In the genomic region with DNA sequence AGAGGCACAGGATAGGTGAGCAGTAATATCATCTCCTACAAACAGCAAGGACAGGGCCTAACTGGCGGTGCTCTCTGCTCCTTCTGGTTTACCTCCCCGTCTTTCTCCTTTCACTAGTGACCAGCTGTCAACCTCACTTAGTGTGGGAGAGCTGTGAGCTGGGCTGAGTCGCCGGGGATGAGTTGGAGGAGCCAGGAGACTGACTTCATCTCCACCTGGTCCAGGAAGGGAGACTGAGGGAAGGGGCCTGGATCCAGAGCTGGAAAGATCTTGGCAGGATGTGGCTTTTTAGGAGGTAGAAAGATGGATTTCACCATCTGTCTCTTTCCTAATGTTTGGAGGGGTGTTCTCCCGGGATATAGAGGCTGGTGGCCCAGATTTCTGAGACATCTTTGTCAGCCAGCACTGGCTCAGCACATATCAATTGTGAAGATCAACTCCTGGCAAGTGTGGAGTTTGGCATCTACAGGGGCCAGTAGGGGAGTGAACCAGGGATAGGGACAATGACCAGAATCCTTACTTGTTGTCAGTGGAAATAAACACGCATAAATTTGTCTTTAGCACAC, we compare ENCODE assay signal across 22 cellular contexts. TPM values are rescaled to one million over a fixed set of nuclear protein-coding genes. Genes with fewer than 3 reads are reported as not detected.
DNase-seq lines count a peak whose midpoint lies in the region; ATAC-seq, FAIRE-seq and TF ChIP-seq lines count a peak whose summit lies in the region.
"Had no signal": no experiment of that assay in that cellular context is flagged by ENCODE, and none has a peak within 500 bp of the region (broad histone marks: within the 10 kb centered on the region; RNA-seq: fewer than 3 reads in every experiment).

No MANE protein-coding gene starts in this region.

- no peak overlapping the region for H2BK5ac ChIP-seq in neuronal stem cell (ENCODE audit: low read length)

- H3F3A ChIP-seq in SK-N-SH (replicated peaks; ENCODE audit: insufficient read depth) = peaks cover 18% of the 10 kb centered on the region

- TF ChIP-seq EP300 in SK-N-SH (IDR thresholded peaks at IDR 0.05; ENCODE audit: borderline replicate concordance in 1 of 2, low read depth in 1 of 2, low read length in 1 of 2) = peak in 1 of 2 experiments; percentile 31; a peak in 1 of 4 replicates

- H3K23ac ChIP-seq in neuronal stem cell (ENCODE audit: low read depth, low read length, poor library complexity) = no peak overlapping the region

- H3K9me3 ChIP-seq in SK-N-SH = no peaks in the 10 kb centered on the region
- H3K9me3 ChIP-seq in astrocyte (ENCODE audit: insufficient read depth, low read depth, low read length) = peaks cover 4% of the 10 kb centered on the region
- H3K9me3 ChIP-seq in neuronal stem cell (replicated peaks in 1 of 2; ENCODE audit: control insufficient read depth in 2 of 2, insufficient read depth in 1 of 2, low read depth in 1 of 2, low read length in 2 of 2) = no peaks in the 10 kb centered on the region

- H3K79me2 ChIP-seq in SK-N-SH (ENCODE audit: insufficient read depth) (no peaks in the 10 kb centered on the region), astrocyte (ENCODE audit: insufficient read depth, low read length) (no peaks in the 10 kb centered on the region)

- H3K9me2 ChIP-seq in SK-N-SH = no peaks in the 10 kb centered on the region

- H2BK120ac ChIP-seq in neuronal stem cell (ENCODE audit: low read depth, low read length) = no peak overlapping the region

- H3K4me3 ChIP-seq in SK-N-SH (ENCODE audit: low read depth in 2 of 2, low read length in 1 of 2) = no peak overlapping the region
- H3K4me3 ChIP-seq in astrocyte (ENCODE audit: insufficient read depth, low read depth, low read length) = no peak overlapping the region
- no peak overlapping the region for H3K4me3 ChIP-seq in neuronal stem cell (ENCODE audit: low read length in 2 of 2)
- H3K4me3 ChIP-seq: K562 had no signal

- H4K91ac ChIP-seq in neuronal stem cell (ENCODE audit: low read depth, low read length, poor library complexity) = no peak overlapping the region

- no peak overlapping the region for H2AK5ac ChIP-seq in neuronal stem cell (ENCODE audit: low read depth, low read length)

- ATAC-seq in SK-N-SH treated with all-trans-retinoic acid at 6 μM for 48 hours (no peak), HG03025 (IDR thresholded peaks at IDR 0.05; ENCODE audit: low FRiP score, unreplicated experiment) (no peak)
- ATAC-seq: CD8-positive, alpha-beta T cell; K562; Right ventricle myocardium inferior had no signal

- no peaks in the 10 kb centered on the region for H3K79me1 ChIP-seq in neuronal stem cell (ENCODE audit: low read depth, low read length)

- TF ChIP-seq CTCF in SK-N-SH (IDR thresholded peaks at IDR 0.05) (no peak), astrocyte (IDR thresholded peaks at IDR 0.05; ENCODE audit: insufficient read depth, low read depth, low read length) (no peak)

- H3K27ac ChIP-seq in SK-N-SH (ENCODE audit: low read depth in 2 of 2, low read length in 1 of 2) (no peak overlapping the region), astrocyte (ENCODE audit: low read depth, low read length) (no peak overlapping the region), neuronal stem cell (replicated peaks; ENCODE audit: low read length) (no peak overlapping the region)

- H3K27me3 Mint-ChIP-seq in astrocyte (ENCODE audit: low read depth, unreplicated experiment) = no peaks in the 10 kb centered on the region

- peaks cover 3% of the 10 kb centered on the region for H3K9me3 Mint-ChIP-seq in astrocyte (ENCODE audit: unreplicated experiment)
- H3K9me3 Mint-ChIP-seq: CD8-positive, alpha-beta T cell had no signal

- POLR2A ChIA-PET in SK-N-SH (lab: Yijun Ruan, JAX) = no interaction called here

- H3K9ac ChIP-seq in SK-N-SH = no peak overlapping the region
- no peak overlapping the region for H3K9ac ChIP-seq in astrocyte (ENCODE audit: low read length)
- no peak overlapping the region for H3K9ac ChIP-seq in neuronal stem cell (ENCODE audit: low read depth, low read length, poor library complexity)

- H3K4me2 ChIP-seq in SK-N-SH (no peak overlapping the region), astrocyte (ENCODE audit: low read length) (no peak overlapping the region), neuronal stem cell (ENCODE audit: insufficient read depth, low read length, poor library complexity, severe bottlenecking) (no peak overlapping the region)

- peak overlapping the region; percentile 41 for H3K27ac Mint-ChIP-seq in astrocyte (ENCODE audit: unreplicated experiment)
- H3K27ac Mint-ChIP-seq: CD8-positive, alpha-beta T cell had no signal

- H4K20me1 ChIP-seq in SK-N-SH (ENCODE audit: insufficient read depth) (no peaks in the 10 kb centered on the region), astrocyte (ENCODE audit: insufficient read depth, low read length) (no peaks in the 10 kb centered on the region)

- no peak overlapping the region for H4K8ac ChIP-seq in neuronal stem cell (ENCODE audit: low read depth, low read length)

- H3K4me1 Mint-ChIP-seq in astrocyte (ENCODE audit: low read depth, unreplicated experiment) = peaks cover 27% of the 10 kb centered on the region

- no peak for DNase-seq in SK-N-SH
- DNase-seq in astrocyte (ENCODE audit: low read depth) = no peak
- no peak for DNase-seq in neuronal stem cell (ENCODE audit: low spot score)
- DNase-seq in superior temporal gyrus (ENCODE audit: extremely low spot score) = peak; percentile 32
- DNase-seq in HTR-8/SVneo (ENCODE audit: insufficient read length, low spot score) = no peak
- no peak for DNase-seq in stimulated activated CD4-positive, alpha-beta T cell treated with anti-CD3 and anti-CD28 coated beads, Interleukin-2, amount 100 ng/mL, for 24 hours
- DNase-seq: AML-193; Calu3; CD8-positive, alpha-beta T cell; DMS53; GDM1; MM.1S; NCI-H1048; NCI-H1436; NCI-H187 treated with DMSO at 0.1 percent for 48 hours; NCI-H526; OCI-M1 had no signal

- no peaks in the 10 kb centered on the region for H3K27me3 ChIP-seq in SK-N-SH (ENCODE audit: insufficient read depth)
- H3K27me3 ChIP-seq in astrocyte (ENCODE audit: insufficient read depth, low read length) = no peaks in the 10 kb centered on the region
- H3K27me3 ChIP-seq in neuronal stem cell (ENCODE audit: control insufficient read depth in 3 of 3, insufficient read depth in 3 of 3, low read depth in 1 of 3, low read length in 3 of 3) = no peaks in the 10 kb centered on the region

- WGBS in SK-N-SH (ENCODE audit: low lambda C conversion rate) = 62% methylated on average over 6 of the region's 6 CpGs
- WGBS in neuronal stem cell (ENCODE audit: extremely low coverage in 2 of 2, insufficient read length in 2 of 2, insufficient replicate concordance in 1 of 2), 2 donors = no CpG with 5 or more reads among the region's 6 CpGs

- H3K4me1 ChIP-seq in SK-N-SH (ENCODE audit: control insufficient read depth in 1 of 2, insufficient read depth in 2 of 2, low read depth in 1 of 2, low read length in 1 of 2) = peaks cover 4 to 15% of the 10 kb centered on the region in 2 experiments; a peak in 2 of 4 replicates
- H3K4me1 ChIP-seq in astrocyte (ENCODE audit: insufficient read depth, low read length) = peaks cover 11% of the 10 kb centered on the region
- no peaks in the 10 kb centered on the region for H3K4me1 ChIP-seq in neuronal stem cell (ENCODE audit: control insufficient read depth in 2 of 2, insufficient read depth in 1 of 2, low read depth in 1 of 2, low read length in 2 of 2)

- H2AFZ ChIP-seq in SK-N-SH (ENCODE audit: low read depth) = no peak overlapping the region
- no peak overlapping the region for H2AFZ ChIP-seq in astrocyte (ENCODE audit: low read depth, low read length)
- H2AFZ ChIP-seq in neuronal stem cell (ENCODE audit: low read length) = no peak overlapping the region

- no peak overlapping the region for H2BK15ac ChIP-seq in neuronal stem cell (ENCODE audit: low read length)

- no peak for TF ChIP-seq RAD21 in SK-N-SH (IDR thresholded peaks at IDR 0.05; ENCODE audit: low read length)

- FAIRE-seq in astrocyte (lab: Jason Lieb, UNC) (no peak), HTR-8/SVneo (lab: Jason Lieb, UNC) (no peak)
- FAIRE-seq: GM18507, K562 had no signal

- H3K18ac ChIP-seq in neuronal stem cell (ENCODE audit: low read length) = peak overlapping the region; percentile 3

- no peak overlapping the region for H2BK12ac ChIP-seq in neuronal stem cell (ENCODE audit: low read length)

- no peak overlapping the region for H3K14ac ChIP-seq in neuronal stem cell (ENCODE audit: low read length)

- H3K36me3 Mint-ChIP-seq in astrocyte (ENCODE audit: low read depth, unreplicated experiment) = peaks cover 3% of the 10 kb centered on the region
- H3K36me3 Mint-ChIP-seq: CD8-positive, alpha-beta T cell had no signal

- H3K4me3 Mint-ChIP-seq in astrocyte (ENCODE audit: unreplicated experiment) = no peak overlapping the region
- H3K4me3 Mint-ChIP-seq: CD8-positive, alpha-beta T cell had no signal

- H3K36me3 ChIP-seq in SK-N-SH (replicated peaks in 1 of 2; ENCODE audit: control insufficient read depth in 1 of 2, insufficient read depth in 2 of 2, low read length in 1 of 2) = no peaks in the 10 kb centered on the region
- H3K36me3 ChIP-seq in astrocyte (ENCODE audit: insufficient read depth, low read length) = no peaks in the 10 kb centered on the region
- no peaks in the 10 kb centered on the region for H3K36me3 ChIP-seq in neuronal stem cell (replicated peaks in 1 of 2; ENCODE audit: control insufficient read depth in 2 of 2, insufficient read depth in 2 of 2, low read length in 2 of 2)

- H3K4ac ChIP-seq in neuronal stem cell (ENCODE audit: low read length) = no peak overlapping the region

- CTCF ChIA-PET in SK-N-SH (lab: Yijun Ruan, JAX) = interaction anchor here (0.6 to 1.0 kb wide), 2 partner anchors 19 to 518 kb away, joined by 3 read pairs; no protein-coding TSS in a partner anchor

TF ChIP-seq in SK-N-SH, 30 proteins besides CTCF, POLR2A, EP300 and RAD21 (continues in another document):
- TF ChIP-seq GABPA (IDR thresholded peaks at IDR 0.05; ENCODE audit: low read depth) = no peak

TF ChIP-seq in SK-N-SH treated with all-trans-retinoic acid at 6 μM for 48 hours, 23 proteins besides CTCF, POLR2A, EP300 and RAD21 (continues in another document):
- TF ChIP-seq, protein P1, sequence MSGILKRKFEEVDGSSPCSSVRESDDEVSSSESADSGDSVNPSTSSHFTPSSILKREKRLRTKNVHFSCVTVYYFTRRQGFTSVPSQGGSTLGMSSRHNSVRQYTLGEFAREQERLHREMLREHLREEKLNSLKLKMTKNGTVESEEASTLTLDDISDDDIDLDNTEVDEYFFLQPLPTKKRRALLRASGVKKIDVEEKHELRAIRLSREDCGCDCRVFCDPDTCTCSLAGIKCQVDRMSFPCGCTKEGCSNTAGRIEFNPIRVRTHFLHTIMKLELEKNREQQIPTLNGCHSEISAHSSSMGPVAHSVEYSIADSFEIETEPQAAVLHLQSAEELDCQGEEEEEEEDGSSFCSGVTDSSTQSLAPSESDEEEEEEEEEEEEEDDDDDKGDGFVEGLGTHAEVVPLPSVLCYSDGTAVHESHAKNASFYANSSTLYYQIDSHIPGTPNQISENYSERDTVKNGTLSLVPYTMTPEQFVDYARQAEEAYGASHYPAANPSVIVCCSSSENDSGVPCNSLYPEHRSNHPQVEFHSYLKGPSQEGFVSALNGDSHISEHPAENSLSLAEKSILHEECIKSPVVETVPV (CRISPR knock-in tag; IDR thresholded peaks at IDR 0.05) = no peak
- TF ChIP-seq SNAI2 (CRISPR knock-in tag; IDR thresholded peaks at IDR 0.05) = no peak

RNA-seq across cellular contexts. Expression of a gene that starts 37.1 kb away (rescaled TPM):
- 572 and 805 TPM in 2 replicates for polyA plus RNA-seq in SK-N-SH (2012; rRNA removed)
- 444 and 596 TPM in 2 replicates for polyA plus RNA-seq in SK-N-SH (2012; cell fraction: cytosol; rRNA removed)
- polyA plus RNA-seq in SK-N-SH (2012; cell fraction: nucleus; rRNA removed) = 772 and 1,095 TPM in 2 replicates
- 747 and 1,099 TPM in 2 replicates for total RNA-seq in astrocyte
- 7.7 TPM for polyA plus RNA-seq in neuronal stem cell (2013, experiment 1 of 2)
- polyA plus RNA-seq in neuronal stem cell (2013, experiment 2 of 2) = 8.1 TPM
- total RNA-seq: CD8-positive, alpha-beta T cell had no signal
- polyA plus RNA-seq: K562 had no signal
